12 cellular contexts compared by ENCODE assay signal in the genomic region with DNA sequence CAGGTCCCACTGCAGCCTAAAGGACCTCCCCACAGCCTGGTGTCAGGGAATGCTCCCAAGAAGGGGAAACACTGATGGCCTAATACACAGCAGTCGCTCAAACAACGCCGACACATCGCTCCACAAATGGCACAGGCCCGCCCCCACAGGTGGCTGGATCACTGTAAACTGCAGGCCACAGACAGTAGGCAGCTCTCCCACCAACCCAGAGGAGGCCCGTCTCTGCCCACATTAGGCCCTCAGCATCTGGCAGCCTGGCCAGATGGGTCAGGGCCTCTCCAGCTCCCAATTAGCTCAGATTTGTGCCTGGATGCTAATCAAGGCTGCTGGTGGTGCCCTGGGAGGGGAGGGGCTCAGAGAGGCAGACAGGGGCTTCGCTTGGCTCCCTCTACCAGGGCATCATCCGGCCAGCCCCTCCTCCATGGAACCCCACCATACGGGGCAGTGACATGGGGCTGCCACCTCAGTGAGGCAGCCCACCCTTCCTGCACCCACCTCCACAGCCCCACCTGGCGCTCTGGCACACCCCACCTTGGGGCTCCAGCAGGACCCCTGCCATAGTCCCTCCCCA. TPM values are rescaled to one million over a fixed set of nuclear protein-coding genes. Genes with fewer than 3 reads are reported as not detected.
DNase-seq lines count a peak whose midpoint lies in the region; ATAC-seq and TF ChIP-seq lines count a peak whose summit lies in the region.
"Had no signal": no experiment of that assay in that cellular context is flagged by ENCODE, and none has a peak within 500 bp of the region (broad histone marks: within the 10 kb centered on the region; RNA-seq: fewer than 3 reads in every experiment).

No MANE protein-coding gene starts in this region.

- H3K79me1 ChIP-seq in trophoblast cell (ENCODE audit: low read length): no peaks in the 10 kb centered on the region

- H3K27me3 Mint-ChIP-seq in activated CD4-positive, alpha-beta T cell treated with anti-CD3 and anti-CD28 coated beads for 36 hours: no peaks in the 10 kb centered on the region
- no peaks in the 10 kb centered on the region for H3K27me3 Mint-ChIP-seq in activated naive CD8-positive, alpha-beta T cell treated with anti-CD3 and anti-CD28 coated beads, Interleukin-2, amount 10 ng/mL, durations not matched to agents 7 days and 5 days
- H3K27me3 Mint-ChIP-seq: dendritic cell treated with granulocyte-macrophage colony-stimulating factor and Interleukin-4, amounts not matched to agents 40 ng/mL and 50 ng/mL, for 4 days; T-cell had no signal

- H3K9ac ChIP-seq in trophoblast cell (ENCODE audit: low read length): no peak overlapping the region

- intact Hi-C loops in activated CD4-positive, alpha-beta T cell treated with anti-CD3 and anti-CD28 coated beads for 36 hours (cut with DNase I, micrococcal nuclease): no loop called here
- intact Hi-C loops in tibial artery (cut with DNase I; ENCODE audit: low total_unique reads): no loop called here

- H3K27me3 ChIP-seq in tibial artery (no peaks in the 10 kb centered on the region), trophoblast cell (ENCODE audit: insufficient read depth, low read length) (no peaks in the 10 kb centered on the region)

- no peak overlapping the region for H4K91ac ChIP-seq in trophoblast cell (ENCODE audit: low read depth, low read length)

- WGBS in trophoblast cell (ENCODE audit: extremely low coverage, insufficient coverage, insufficient read length): no CpG with 5 or more reads among the region's 10 CpGs

- CTCF ChIA-PET in activated CD4-positive, alpha-beta T cell treated with anti-CD3 and anti-CD28 coated beads for 36 hours (lab: Charles Lee): interaction anchor here (1.0 kb wide), 1 partner anchor 15 kb away, joined by 3 read pairs; no protein-coding TSS in a partner anchor

- H3K9me3 ChIP-seq in tibial artery: no peaks in the 10 kb centered on the region
- H3K9me3 ChIP-seq in trophoblast cell (ENCODE audit: insufficient read depth, low read depth, low read length): peaks cover 2% of the 10 kb centered on the region

- no peak overlapping the region for H2BK120ac ChIP-seq in trophoblast cell (ENCODE audit: insufficient read depth, low read length, poor library complexity)

- H4K12ac ChIP-seq in trophoblast cell (ENCODE audit: low read depth, low read length): no peak overlapping the region

- H3K4me3 Mint-ChIP-seq in activated CD4-positive, alpha-beta T cell treated with anti-CD3 and anti-CD28 coated beads for 36 hours: no peak overlapping the region
- no peak overlapping the region for H3K4me3 Mint-ChIP-seq in activated naive CD8-positive, alpha-beta T cell treated with anti-CD3 and anti-CD28 coated beads, Interleukin-2, amount 10 ng/mL, durations not matched to agents 7 days and 5 days
- H3K4me3 Mint-ChIP-seq: dendritic cell treated with granulocyte-macrophage colony-stimulating factor and Interleukin-4, amounts not matched to agents 40 ng/mL and 50 ng/mL, for 4 days; nephron; T-cell had no signal

- H3K23ac ChIP-seq in trophoblast cell (ENCODE audit: low read length): no peak overlapping the region

- H3K27ac Mint-ChIP-seq in activated CD4-positive, alpha-beta T cell treated with anti-CD3 and anti-CD28 coated beads for 36 hours: no peak overlapping the region
- no peak overlapping the region for H3K27ac Mint-ChIP-seq in activated naive CD8-positive, alpha-beta T cell treated with anti-CD3 and anti-CD28 coated beads, Interleukin-2, amount 10 ng/mL, durations not matched to agents 7 days and 5 days
- H3K27ac Mint-ChIP-seq: dendritic cell treated with granulocyte-macrophage colony-stimulating factor and Interleukin-4, amounts not matched to agents 40 ng/mL and 50 ng/mL, for 4 days; nephron; T-cell had no signal

- no peak overlapping the region for H2BK5ac ChIP-seq in trophoblast cell (ENCODE audit: low read depth, low read length, poor library complexity)

- no peak overlapping the region for H3K27ac ChIP-seq in tibial artery
- no peak overlapping the region for H3K27ac ChIP-seq in trophoblast cell (ENCODE audit: low read depth, low read length)

- H3K4me3 ChIP-seq in tibial artery: no peak overlapping the region
- no peak overlapping the region for H3K4me3 ChIP-seq in trophoblast cell (ENCODE audit: low read depth, low read length)

- H3K4me1 ChIP-seq in tibial artery: no peaks in the 10 kb centered on the region
- no peaks in the 10 kb centered on the region for H3K4me1 ChIP-seq in trophoblast cell (ENCODE audit: control insufficient read depth in 1 of 2, insufficient read depth in 2 of 2, low read length in 2 of 2)

- H3K36me3 ChIP-seq in tibial artery (no peaks in the 10 kb centered on the region), trophoblast cell (ENCODE audit: control insufficient read depth in 1 of 2, insufficient read depth in 2 of 2, low read length in 2 of 2) (no peaks in the 10 kb centered on the region)

- no peak for TF ChIP-seq CTCF in tibial artery (IDR thresholded peaks at IDR 0.05)

- H2BK12ac ChIP-seq in trophoblast cell (ENCODE audit: low read length): no peak overlapping the region

- no peak overlapping the region for H2AFZ ChIP-seq in trophoblast cell (ENCODE audit: insufficient read depth, low read length, poor library complexity)

- H3K4me1 Mint-ChIP-seq in activated CD4-positive, alpha-beta T cell treated with anti-CD3 and anti-CD28 coated beads for 36 hours: no peaks in the 10 kb centered on the region
- no peaks in the 10 kb centered on the region for H3K4me1 Mint-ChIP-seq in activated naive CD8-positive, alpha-beta T cell treated with anti-CD3 and anti-CD28 coated beads, Interleukin-2, amount 10 ng/mL, durations not matched to agents 7 days and 5 days
- H3K4me1 Mint-ChIP-seq: nephron, T-cell had no signal

- no peak overlapping the region for H3K4me2 ChIP-seq in trophoblast cell (ENCODE audit: low read length)

- H4K8ac ChIP-seq in trophoblast cell (ENCODE audit: low read depth, low read length): no peak overlapping the region

- no peak overlapping the region for H2AK5ac ChIP-seq in trophoblast cell (ENCODE audit: low read length)

- no peak overlapping the region for H3K18ac ChIP-seq in trophoblast cell (ENCODE audit: low read length)

- H3K9me3 Mint-ChIP-seq in activated CD4-positive, alpha-beta T cell treated with anti-CD3 and anti-CD28 coated beads for 36 hours (ENCODE audit: low read depth): no peaks in the 10 kb centered on the region
- no peaks in the 10 kb centered on the region for H3K9me3 Mint-ChIP-seq in activated naive CD8-positive, alpha-beta T cell treated with anti-CD3 and anti-CD28 coated beads, Interleukin-2, amount 10 ng/mL, durations not matched to agents 7 days and 5 days
- H3K9me3 Mint-ChIP-seq: dendritic cell treated with granulocyte-macrophage colony-stimulating factor and Interleukin-4, amounts not matched to agents 40 ng/mL and 50 ng/mL, for 4 days; nephron; T-cell had no signal

- no peak overlapping the region for H3K14ac ChIP-seq in trophoblast cell (ENCODE audit: low read length)

- ATAC-seq in activated CD4-positive, alpha-beta T cell treated with anti-CD3 and anti-CD28 coated beads for 36 hours: no peak
- ATAC-seq in activated naive CD8-positive, alpha-beta T cell treated with anti-CD3 and anti-CD28 coated beads, Interleukin-2, amount 10 ng/mL, durations not matched to agents 7 days and 5 days (ENCODE audit: low read depth): no peak
- ATAC-seq in left lobe of liver: no peak
- ATAC-seq: T-cell had no signal

- POLR2A ChIA-PET in activated CD4-positive, alpha-beta T cell treated with anti-CD3 and anti-CD28 coated beads for 36 hours (lab: Charles Lee): no interaction called here
- POLR2A ChIA-PET in activated naive CD8-positive, alpha-beta T cell treated with anti-CD3 and anti-CD28 coated beads, Interleukin-2, amount 10 ng/mL, durations not matched to agents 7 days and 5 days (lab: Charles Lee): no interaction called here

- DNase-seq in activated CD4-positive, alpha-beta T cell treated with anti-CD3 and anti-CD28 coated beads for 36 hours: peak; percentile 3
- DNase-seq in activated CD4-positive, alpha-beta T cell treated with anti-CD3 and anti-CD28 coated beads, Interleukin-2, amount 50 U/mL, for 4 hours: no peak
- peak; percentile 18 for DNase-seq in activated naive CD8-positive, alpha-beta T cell treated with anti-CD3 and anti-CD28 coated beads, Interleukin-2, amount 10 ng/mL, durations not matched to agents 7 days and 5 days
- DNase-seq in left lobe of liver (ENCODE audit: low spot score): peak; percentile 27
- DNase-seq in tibial artery: peak; percentile 18 to 43
- DNase-seq in inferior parietal cortex (ENCODE audit: extremely low spot score): no peak
- no peak for DNase-seq in DMS79 (lab: John Stamatoyannopoulos, UW)
- no peak for DNase-seq in trophoblast cell
- DNase-seq: NCI-H2081 had no signal

- H3K79me2 ChIP-seq in trophoblast cell (ENCODE audit: control insufficient read depth, insufficient read depth, low read length, poor library complexity): no peaks in the 10 kb centered on the region

- no peaks in the 10 kb centered on the region for H3K36me3 Mint-ChIP-seq in activated CD4-positive, alpha-beta T cell treated with anti-CD3 and anti-CD28 coated beads for 36 hours (ENCODE audit: low read depth)
- H3K36me3 Mint-ChIP-seq in activated naive CD8-positive, alpha-beta T cell treated with anti-CD3 and anti-CD28 coated beads, Interleukin-2, amount 10 ng/mL, durations not matched to agents 7 days and 5 days: no peaks in the 10 kb centered on the region
- H3K36me3 Mint-ChIP-seq: T-cell had no signal

- H3K4ac ChIP-seq in trophoblast cell (ENCODE audit: low read depth, low read length): no peak overlapping the region

RNA-seq across cellular contexts. Expression of a gene that starts 42.7 kb away (rescaled TPM):
- 1 to 10 TPM; 1.1 to 1.8 TPM for total RNA-seq in activated CD4-positive, alpha-beta T cell treated with anti-CD3 and anti-CD28 coated beads for 36 hours
- total RNA-seq in activated naive CD8-positive, alpha-beta T cell treated with anti-CD3 and anti-CD28 coated beads, Interleukin-2, amount 10 ng/mL, durations not matched to agents 7 days and 5 days: under 1 TPM in 1 of 2 experiments, not detected in 1; 0.11 TPM
- total RNA-seq in left lobe of liver: 5.0 TPM
- polyA plus RNA-seq in trophoblast cell (2013): 0.08 and 0.19 TPM in 2 replicates

Comparison
In these comparisons a context has a peak if more than half of its experiments do, and no peak if none do; other contexts are left out.
1. DNase-seq: peak in activated CD4-positive, alpha-beta T cell treated with anti-CD3 and anti-CD28 coated beads for 36 hours (single experiment), activated naive CD8-positive, alpha-beta T cell treated with anti-CD3 and anti-CD28 coated beads, Interleukin-2, amount 10 ng/mL, durations not matched to agents 7 days and 5 days (single experiment), left lobe of liver (single experiment) and tibial artery (2 of 2); none in activated CD4-positive, alpha-beta T cell treated with anti-CD3 and anti-CD28 coated beads, Interleukin-2, amount 50 U/mL, for 4 hours (0 of 2), inferior parietal cortex (single experiment), DMS79 (single experiment) and trophoblast cell (0 of 2).